Comparison of ENCODE assay signal across 14 cellular contexts in genomic region chr12:67926063-67926462, GRCh38.
A peak's percentile ranks its signal among the peaks of the same experiment; 100 is the strongest.
DNase-seq lines count a peak whose midpoint lies in the region; ATAC-seq and TF ChIP-seq lines count a peak whose summit lies in the region.
"Had no signal": no experiment of that assay in that cellular context is flagged by ENCODE, and none has a peak within 500 bp of the region (broad histone marks: within the 10 kb centered on the region; RNA-seq: fewer than 3 reads in every experiment).

No MANE protein-coding gene starts in this region.

- no peak overlapping the region for H3K27ac Mint-ChIP-seq in HFFc6
- H3K27ac Mint-ChIP-seq: CD4-positive, alpha-beta memory T cell had no signal

- DNase-seq in Right ventricle myocardium superior (no peak), left cardiac atrium (no peak), HFFc6 (no peak), left ventricle myocardium superior (no peak)
- DNase-seq: C1 segment of cervical spinal cord; Calu3; CD4-positive, alpha-beta memory T cell; COR-L47; DMS53; DMS79 treated with DMSO at 0.1 percent for 48 hours; GF-D8; GOT3 had no signal

- no peaks in the 10 kb centered on the region for H3K36me3 Mint-ChIP-seq in HFFc6 (ENCODE audit: low read depth)
- H3K36me3 Mint-ChIP-seq: CD4-positive, alpha-beta memory T cell had no signal

- peak overlapping the region; percentile 45; the same call in 1 of the 2 replicates for H3K4me3 Mint-ChIP-seq in HFFc6

- H3K4me1 Mint-ChIP-seq in HFFc6 (ENCODE audit: low read depth): peaks cover 56% of the 10 kb centered on the region

- H3K9me3 Mint-ChIP-seq in HFFc6: no peaks in the 10 kb centered on the region

- no peaks in the 10 kb centered on the region for H3K27me3 Mint-ChIP-seq in HFFc6 (ENCODE audit: insufficient read depth)
- H3K27me3 Mint-ChIP-seq: CD4-positive, alpha-beta memory T cell had no signal

- peak; percentile 16 for ATAC-seq in Right ventricle myocardium superior (ENCODE audit: poor library complexity)
- no peak for ATAC-seq in left cardiac atrium
- ATAC-seq in left ventricle myocardium superior: peak; percentile 60
- no peak for ATAC-seq in HG02938 (IDR thresholded peaks at IDR 0.05; ENCODE audit: unreplicated experiment)
- ATAC-seq in GM18873 (IDR thresholded peaks at IDR 0.05; ENCODE audit: low FRiP score, unreplicated experiment): no peak

- no peak for TF ChIP-seq CTCF in HFFc6 (IDR thresholded peaks at IDR 0.05)

- intact Hi-C loops in Right ventricle myocardium superior (cut with DNase I) (no loop called here), left cardiac atrium (cut with DNase I) (no loop called here), left ventricle myocardium superior (cut with micrococcal nuclease) (no loop called here)

Comparison
In these comparisons a context has a peak if more than half of its experiments do, and no peak if none do; other contexts are left out.
1. ATAC-seq: peak in Right ventricle myocardium superior (single experiment) and left ventricle myocardium superior (single experiment); none in left cardiac atrium (0 of 2), HG02938 (single experiment) and GM18873 (single experiment).